Comparison of ENCODE assay signal across 20 cellular contexts in genomic region chr7:106618480-106618879, GRCh38. TPM values are rescaled to one million over a fixed set of nuclear protein-coding genes. Genes with fewer than 3 reads are reported as not detected.
DNase-seq lines count a peak whose midpoint lies in the region; ATAC-seq and TF ChIP-seq lines count a peak whose summit lies in the region.
"Had no signal": no experiment of that assay in that cellular context is flagged by ENCODE, and none has a peak within 500 bp of the region (broad histone marks: within the 10 kb centered on the region; RNA-seq: fewer than 3 reads in every experiment).

No MANE protein-coding gene starts in this region.

- H3K27me3 Mint-ChIP-seq in HFFc6 (ENCODE audit: insufficient read depth), result no peaks in the 10 kb centered on the region
- H3K27me3 Mint-ChIP-seq: activated T-helper 17 cell treated with anti-CD3 and anti-CD28 coated beads, Interleukin-2, amount 50 U/mL, for 72 hours had no signal

- H3K79me2 ChIP-seq in SK-N-SH (ENCODE audit: insufficient read depth), result no peaks in the 10 kb centered on the region

- no peak overlapping the region for H2AFZ ChIP-seq in SK-N-SH (ENCODE audit: low read depth)

- H3K9me3 ChIP-seq in SK-N-SH (peaks cover 10% of the 10 kb centered on the region; the same call in 1 of the 2 replicates), sigmoid colon (no peaks in the 10 kb centered on the region)
- H3K9me3 ChIP-seq: vagina had no signal

- H3K4me3 ChIP-seq in SK-N-SH (ENCODE audit: low read depth in 2 of 2, low read length in 1 of 2) (no peak overlapping the region), retinal pigment epithelial cell (ENCODE audit: low read length) (no peak overlapping the region), sigmoid colon (no peak overlapping the region)
- H3K4me3 ChIP-seq: vagina had no signal

- no peak overlapping the region for H3K9ac ChIP-seq in SK-N-SH

- peaks cover 12% of the 10 kb centered on the region for H3F3A ChIP-seq in SK-N-SH (replicated peaks; ENCODE audit: insufficient read depth)

- ATAC-seq in GM21723 (IDR thresholded peaks at IDR 0.05; ENCODE audit: unreplicated experiment), result no peak
- ATAC-seq: activated T-helper 17 cell treated with anti-CD3 and anti-CD28 coated beads, Interleukin-2, amount 50 U/mL, for 72 hours; left lobe of liver; natural killer cell; stimulated activated effector memory CD8-positive, alpha-beta T cell treated with anti-CD3 and anti-CD28 coated beads, Interleukin-12 subunit alpha, Interleukin-12 subunit beta, amount 100 ng/mL, for 72 hours had no signal

- H3K27me3 ChIP-seq in SK-N-SH (ENCODE audit: insufficient read depth), result no peaks in the 10 kb centered on the region
- no peaks in the 10 kb centered on the region for H3K27me3 ChIP-seq in sigmoid colon
- H3K27me3 ChIP-seq: vagina had no signal

- peaks cover 22% of the 10 kb centered on the region for H3K36me3 Mint-ChIP-seq in HFFc6 (ENCODE audit: low read depth)
- H3K36me3 Mint-ChIP-seq: natural killer cell; stimulated activated effector memory CD8-positive, alpha-beta T cell treated with anti-CD3 and anti-CD28 coated beads, Interleukin-12 subunit alpha, Interleukin-12 subunit beta, amount 100 ng/mL, for 72 hours had no signal

- H3K36me3 ChIP-seq in SK-N-SH (replicated peaks in 1 of 2; ENCODE audit: control insufficient read depth in 1 of 2, insufficient read depth in 2 of 2, low read length in 1 of 2) (peaks cover 0 to 3% of the 10 kb centered on the region in 2 experiments), sigmoid colon (no peaks in the 10 kb centered on the region)
- H3K36me3 ChIP-seq: vagina had no signal

- intact Hi-C loops in sigmoid colon (cut with DNase I), result no loop called here

- POLR2A ChIA-PET in SK-N-SH (lab: Yijun Ruan, JAX), result no interaction called here

- H3K4me1 ChIP-seq in SK-N-SH (ENCODE audit: control insufficient read depth in 1 of 2, insufficient read depth in 2 of 2, low read depth in 1 of 2, low read length in 1 of 2) (peaks cover 3 to 6% of the 10 kb centered on the region in 2 experiments; a peak in 2 of 4 replicates), sigmoid colon (peaks cover 0 to 9% (median 0%) of the 10 kb centered on the region in 4 donors)

- H3K9me3 Mint-ChIP-seq in HFFc6, result peaks cover 16% of the 10 kb centered on the region
- H3K9me3 Mint-ChIP-seq: stimulated activated effector memory CD8-positive, alpha-beta T cell treated with anti-CD3 and anti-CD28 coated beads, Interleukin-12 subunit alpha, Interleukin-12 subunit beta, amount 100 ng/mL, for 72 hours had no signal

- H3K27ac ChIP-seq in SK-N-SH (ENCODE audit: low read depth in 2 of 2, low read length in 1 of 2) (peak overlapping the region in 1 of 2 experiments; percentile 56; a peak in 1 of 4 replicates), sigmoid colon (no peak overlapping the region)
- H3K27ac ChIP-seq: vagina had no signal

- TF ChIP-seq RAD21 in SK-N-SH (IDR thresholded peaks at IDR 0.05; ENCODE audit: low read length), result no peak

- DNase-seq in HFFc6 (peak; percentile 38), SK-N-SH (no peak), fibroblast of gingiva (ENCODE audit: low read depth) (peak; percentile 36), retinal pigment epithelial cell (ENCODE audit: low read depth) (peak; percentile 84), HuH-7 (ENCODE audit: low spot score) (no peak), sigmoid colon (no peak)
- DNase-seq: activated CD4-positive, alpha-beta T cell treated with anti-CD3 and anti-CD28 coated beads, Interleukin-2, amount 50 U/mL, for 48 hours; anterior cingulate cortex; CD8-positive, alpha-beta memory T cell; GDM1; H7; head of caudate nucleus; natural killer cell; NCI-H526 treated with DMSO at 0.1 percent for 48 hours; stimulated activated CD4-positive, alpha-beta T cell treated with anti-CD3 and anti-CD28 coated beads, Interleukin-4, amount 100 ng/mL, for 4 hours had no signal

- TF ChIP-seq CTCF in HFFc6 (IDR thresholded peaks at IDR 0.05), result no peak
- TF ChIP-seq CTCF in SK-N-SH (IDR thresholded peaks at IDR 0.05), result no peak
- no peak for TF ChIP-seq CTCF in retinal pigment epithelial cell (conservative IDR thresholded peaks at IDR 0.05; ENCODE audit: low read depth, low read length)
- TF ChIP-seq CTCF in sigmoid colon (IDR thresholded peaks at IDR 0.05), result no peak

- 57% methylated on average over 1 of the region's 1 CpG for WGBS in SK-N-SH (ENCODE audit: low lambda C conversion rate)
- 90 to 98% methylated on average over 1 of the region's 1 CpG for WGBS in sigmoid colon, 2 donors

- peaks cover 33% of the 10 kb centered on the region for H3K4me1 Mint-ChIP-seq in HFFc6 (ENCODE audit: low read depth)
- H3K4me1 Mint-ChIP-seq: activated T-helper 17 cell treated with anti-CD3 and anti-CD28 coated beads, Interleukin-2, amount 50 U/mL, for 72 hours; CD8-positive, alpha-beta memory T cell; natural killer cell; stimulated activated effector memory CD8-positive, alpha-beta T cell treated with anti-CD3 and anti-CD28 coated beads, Interleukin-12 subunit alpha, Interleukin-12 subunit beta, amount 100 ng/mL, for 72 hours had no signal

- H4K20me1 ChIP-seq in SK-N-SH (ENCODE audit: insufficient read depth), result no peaks in the 10 kb centered on the region

- CTCF ChIA-PET in SK-N-SH (lab: Yijun Ruan, JAX), result interaction anchor here (1.5 kb wide), 1 partner anchor 442 kb away, joined by 3 read pairs; no protein-coding TSS in a partner anchor

- TF ChIP-seq EP300 in SK-N-SH (IDR thresholded peaks at IDR 0.05; ENCODE audit: borderline replicate concordance in 1 of 2, low read depth in 1 of 2, low read length in 1 of 2) (no peak), sigmoid colon (IDR thresholded peaks at IDR 0.05) (no peak)

- no peak overlapping the region for H3K4me3 Mint-ChIP-seq in HFFc6
- H3K4me3 Mint-ChIP-seq: activated T-helper 17 cell treated with anti-CD3 and anti-CD28 coated beads, Interleukin-2, amount 50 U/mL, for 72 hours; CD8-positive, alpha-beta memory T cell; natural killer cell; stimulated activated effector memory CD8-positive, alpha-beta T cell treated with anti-CD3 and anti-CD28 coated beads, Interleukin-12 subunit alpha, Interleukin-12 subunit beta, amount 100 ng/mL, for 72 hours had no signal

- no peak for TF ChIP-seq POLR2A in sigmoid colon (IDR thresholded peaks at IDR 0.05)

- H3K9me2 ChIP-seq in SK-N-SH, result no peaks in the 10 kb centered on the region

- no peak overlapping the region for H3K27ac Mint-ChIP-seq in HFFc6
- H3K27ac Mint-ChIP-seq: activated T-helper 17 cell treated with anti-CD3 and anti-CD28 coated beads, Interleukin-2, amount 50 U/mL, for 72 hours; CD8-positive, alpha-beta memory T cell; natural killer cell; stimulated activated effector memory CD8-positive, alpha-beta T cell treated with anti-CD3 and anti-CD28 coated beads, Interleukin-12 subunit alpha, Interleukin-12 subunit beta, amount 100 ng/mL, for 72 hours had no signal

- H3K4me2 ChIP-seq in SK-N-SH, result no peak overlapping the region

TF ChIP-seq in SK-N-SH, 30 proteins besides CTCF, POLR2A, EP300 and RAD21:
- TF ChIP-seq PBX3 (IDR thresholded peaks at IDR 0.05), result peak; percentile 96
- TF ChIP-seq MEF2A (IDR thresholded peaks at IDR 0.05; ENCODE audit: borderline replicate concordance, low read depth), result no peak
- peak; percentile 90 for TF ChIP-seq NFIC (IDR thresholded peaks at IDR 0.05; ENCODE audit: borderline replicate concordance)
- TF ChIP-seq TCF12 (IDR thresholded peaks at IDR 0.05), result peak; percentile 30; the same call in 1 of the 2 replicates
- no peak for TF ChIP-seq TEAD4 (IDR thresholded peaks at IDR 0.05; ENCODE audit: borderline replicate concordance, insufficient read depth)
- TF ChIP-seq USF2 (IDR thresholded peaks at IDR 0.05; ENCODE audit: borderline replicate concordance, low read depth, low read length), result no peak
- peak; percentile 55; the same call in 1 of the 2 replicates for TF ChIP-seq JUND (IDR thresholded peaks at IDR 0.05)
- TF ChIP-seq POLR2AphosphoS5 (IDR thresholded peaks at IDR 0.05; ENCODE audit: low read depth, low read length), result 0 out of 2 replicates have a peak, but pooled peaks have one; percentile 32

RNA-seq across cellular contexts. Expression of gene CCDC71L, which starts 42.5 kb away (rescaled TPM):
- total RNA-seq in HFFc6 (2021; fragmentation: NEBNext Ultra II Directional; extraction: Animal tissue kit (Norgen Biotek cat#: 25700)), result 100 to 1,000 TPM; 109 to 154 (median 119) TPM
- 25.8 and 30.0 TPM in 2 replicates for polyA plus RNA-seq in SK-N-SH (2012; rRNA removed)
- 27.8 and 31.4 TPM in 2 replicates for polyA plus RNA-seq in SK-N-SH (2012; cell fraction: cytosol; rRNA removed)
- 20.5 and 20.6 TPM in 2 replicates for polyA plus RNA-seq in SK-N-SH (2012; cell fraction: nucleus; rRNA removed)
- 10 to 100 TPM; 13.9 to 84.0 (median 36.6) TPM for total RNA-seq in sigmoid colon
- 10 to 100 TPM in 2 of 3 donors, 1 to 10 TPM in 1; 8.3 to 21.3 (median 15.0) TPM for polyA plus RNA-seq in sigmoid colon

Comparison
In these comparisons a context has a peak if more than half of its experiments do, and no peak if none do; other contexts are left out.
1. DNase-seq: peak in HFFc6 (single experiment), fibroblast of gingiva (single experiment) and retinal pigment epithelial cell (single experiment); none in SK-N-SH (single experiment), HuH-7 (single experiment) and sigmoid colon (single experiment).